In genomic region chr12:21001778-21002177, GRCh38 we compare ENCODE assay signal across 1 cellular context.
TF ChIP-seq lines count a peak whose summit lies in the region.

No MANE protein-coding gene starts in this region.

TF ChIP-seq in WTC11, 78 proteins besides CTCF, POLR2A, EP300 and RAD21 (continued from another document):
- TF ChIP-seq HMGXB4 (CRISPR knock-in tag; IDR thresholded peaks at IDR 0.05): no peak
